24 cellular contexts compared by ENCODE assay signal in genomic region chr1:34275150-34275549, GRCh38.
A peak's percentile ranks its signal among the peaks of the same experiment; 100 is the strongest.
DNase-seq lines count a peak whose midpoint lies in the region; ATAC-seq, FAIRE-seq and TF ChIP-seq lines count a peak whose summit lies in the region.
"Had no signal": no experiment of that assay in that cellular context is flagged by ENCODE, and none has a peak within 500 bp of the region (broad histone marks: within the 10 kb centered on the region; RNA-seq: fewer than 3 reads in every experiment).

No MANE protein-coding gene starts in this region.

- H3K27ac ChIP-seq in HepG2 (ENCODE audit: extremely low read length, insufficient read depth, low read length) = no peak overlapping the region
- no peak overlapping the region for H3K27ac ChIP-seq in right lobe of liver
- H3K27ac ChIP-seq in keratinocyte (ENCODE audit: control insufficient read depth, insufficient read depth, low read length) = no peak overlapping the region
- H3K27ac ChIP-seq in upper lobe of left lung = no peak overlapping the region
- H3K27ac ChIP-seq: 22Rv1; A549; BLaER1 treated with 17β-estradiol and CSF1 and Interleukin-3, amounts not matched to agents 10 nM and 100 nM; C4-2B had no signal

- H3K36me3 ChIP-seq in HepG2 (replicated peaks in 1 of 2; ENCODE audit: control insufficient read depth in 1 of 2, insufficient read depth in 2 of 2, low read length in 2 of 2) = no peaks in the 10 kb centered on the region
- no peaks in the 10 kb centered on the region for H3K36me3 ChIP-seq in right lobe of liver
- no peaks in the 10 kb centered on the region for H3K36me3 ChIP-seq in keratinocyte (ENCODE audit: control insufficient read depth in 2 of 2, extremely low read depth in 1 of 2, insufficient read depth in 2 of 2, low read length in 2 of 2)
- no peaks in the 10 kb centered on the region for H3K36me3 ChIP-seq in upper lobe of left lung
- H3K36me3 ChIP-seq: BLaER1 treated with 17β-estradiol and CSF1 and Interleukin-3, amounts not matched to agents 10 nM and 100 nM had no signal

- H3K9me3 ChIP-seq in HepG2 (ENCODE audit: low read length) (peaks cover 4% of the 10 kb centered on the region; the same call in 1 of the 2 replicates), right lobe of liver (no peaks in the 10 kb centered on the region), keratinocyte (ENCODE audit: control insufficient read depth, low read depth, low read length) (no peaks in the 10 kb centered on the region), upper lobe of left lung (no peaks in the 10 kb centered on the region)
- H3K9me3 ChIP-seq: A549; BLaER1 treated with 17β-estradiol and CSF1 and Interleukin-3, amounts not matched to agents 10 nM and 100 nM had no signal

- no peaks in the 10 kb centered on the region for H3K9me1 ChIP-seq in keratinocyte (ENCODE audit: control insufficient read depth, extremely low read depth, insufficient read depth, low read length)

- in situ Hi-C loops in HepG2 (cut with HindIII; ENCODE audit: extremely low pct_ligation_motif_present, low pct_unique_long_range_greater_than_20kb) = no loop called here

- TF ChIP-seq RAD21 in HepG2 (CRISPR knock-in tag; IDR thresholded peaks at IDR 0.05) = no peak

- H2AFZ ChIP-seq in HepG2 (ENCODE audit: low read length) = no peak overlapping the region
- no peak overlapping the region for H2AFZ ChIP-seq in keratinocyte (ENCODE audit: control insufficient read depth, low read length)

- H4K20me1 ChIP-seq in HepG2 (ENCODE audit: insufficient read depth, low read length) (no peaks in the 10 kb centered on the region), keratinocyte (ENCODE audit: control insufficient read depth, extremely low read depth, insufficient read depth, low read length) (no peaks in the 10 kb centered on the region)
- H4K20me1 ChIP-seq: BLaER1 treated with 17β-estradiol and CSF1 and Interleukin-3, amounts not matched to agents 10 nM and 100 nM had no signal

- H3K4me1 ChIP-seq in HepG2 (ENCODE audit: insufficient read depth, low read length) (no peaks in the 10 kb centered on the region), right lobe of liver (no peaks in the 10 kb centered on the region), keratinocyte (ENCODE audit: control insufficient read depth, extremely low read depth, insufficient read depth, low read length) (peaks cover 4% of the 10 kb centered on the region), upper lobe of left lung (no peaks in the 10 kb centered on the region)
- H3K4me1 ChIP-seq: A549; BLaER1 treated with 17β-estradiol and CSF1 and Interleukin-3, amounts not matched to agents 10 nM and 100 nM had no signal

- CTCF ChIA-PET in HepG2 (lab: Yijun Ruan, JAX; ENCODE audit: low intra/inter-chr PET ratio, low total read pairs) = no interaction called here

- intact Hi-C loops in HepG2 (cut with micrococcal nuclease; ENCODE audit: unreplicated experiment) (no loop called here), right lobe of liver (cut with DNase I) (no loop called here)

- WGBS in HepG2 (ENCODE audit: low lambda C conversion rate) = 7% methylated on average over 3 of the region's 3 CpGs
- 38% methylated on average over 2 of the region's 3 CpGs for WGBS in right lobe of liver (ENCODE audit: insufficient coverage, low coverage, low lambda C conversion rate, missing lambda C conversion rate)
- 90 to 93% methylated on average over 3 of the region's 3 CpGs for WGBS in upper lobe of left lung, 2 donors

- TF ChIP-seq POLR2A in HepG2 (IDR thresholded peaks at IDR 0.05; ENCODE audit: insufficient read depth in 1 of 2, low read depth in 2 of 2, low read length in 2 of 2) (no peak), right lobe of liver (IDR thresholded peaks at IDR 0.05) (no peak), upper lobe of left lung (IDR thresholded peaks at IDR 0.05) (no peak)

- H3K4me2 ChIP-seq in HepG2 (ENCODE audit: low read depth, low read length) = no peak overlapping the region
- no peak overlapping the region for H3K4me2 ChIP-seq in keratinocyte (ENCODE audit: control insufficient read depth, extremely low read depth, insufficient read depth, low read depth, low read length)
- H3K4me2 ChIP-seq: A549; BLaER1 treated with 17β-estradiol and CSF1 and Interleukin-3, amounts not matched to agents 10 nM and 100 nM had no signal

- TF ChIP-seq CTCF in HepG2 (CRISPR knock-in tag; IDR thresholded peaks at IDR 0.05) (no peak), right lobe of liver (IDR thresholded peaks at IDR 0.05) (no peak), keratinocyte (optimal IDR thresholded peaks at IDR 0.05 in 1 of 3, IDR thresholded peaks at IDR 0.05 in 1 of 3, conservative IDR thresholded peaks at IDR 0.05 in 1 of 3; ENCODE audit: extremely low read depth in 1 of 3, insufficient read depth in 2 of 3, low read length in 3 of 3) (no peak), upper lobe of left lung (IDR thresholded peaks at IDR 0.05) (no peak)

- TF ChIP-seq EP300 in HepG2 (IDR thresholded peaks at IDR 0.05; ENCODE audit: low read depth in 2 of 2, low read length in 2 of 2) (no peak), HepG2 (CRISPR knock-in tag; IDR thresholded peaks at IDR 0.05; ENCODE audit: borderline replicate concordance) (no peak), upper lobe of left lung (IDR thresholded peaks at IDR 0.05) (no peak)

- POLR2A ChIA-PET in HepG2 (lab: Yijun Ruan, JAX) = no interaction called here

- dilution Hi-C loops in keratinocyte (cut with MboI; ENCODE audit: extremely low pct_ligation_motif_present, low sequenced_read_pairs) = no loop called here

- no peak for DNase-seq in HepG2 (ENCODE audit: low spot score)
- DNase-seq in right lobe of liver = no peak
- DNase-seq in HTR-8/SVneo (ENCODE audit: insufficient read length, low spot score) = no peak
- DNase-seq in keratinocyte (ENCODE audit: low read depth, low spot score) = no peak
- DNase-seq in hippocampal formation (lab: John Stamatoyannopoulos, UW) = no peak
- no peak for DNase-seq in upper lobe of left lung
- DNase-seq: AML-193; CD4-positive, alpha-beta T cell; CD8-positive, alpha-beta T cell; COR-L47; DMS 273 treated with DMSO at 0.1 percent for 48 hours; DMS153; DMS53; DMS79; DND-41; EL; GDM1 had no signal

- ATAC-seq in HepG2 (no peak), right lobe of liver (no peak), upper lobe of left lung (ENCODE audit: low FRiP score in 2 of 2) (no peak)
- ATAC-seq: A549; CD8-positive, alpha-beta T cell; GM12878 had no signal

- no peak overlapping the region for H3K9ac ChIP-seq in HepG2 (ENCODE audit: insufficient read depth, low read depth, low read length)
- no peak overlapping the region for H3K9ac ChIP-seq in keratinocyte (ENCODE audit: control insufficient read depth, extremely low read depth, insufficient read depth, low read length)
- H3K9ac ChIP-seq: BLaER1 treated with 17β-estradiol and CSF1 and Interleukin-3, amounts not matched to agents 10 nM and 100 nM had no signal

- H3K27me3 ChIP-seq in HepG2 (ENCODE audit: control insufficient read depth in 1 of 2, insufficient read depth in 2 of 2, low read length in 2 of 2) (no peaks in the 10 kb centered on the region), right lobe of liver (no peaks in the 10 kb centered on the region), keratinocyte (ENCODE audit: control insufficient read depth, extremely low read depth, insufficient read depth, low read length) (no peaks in the 10 kb centered on the region), upper lobe of left lung (no peaks in the 10 kb centered on the region)
- H3K27me3 ChIP-seq: BLaER1 treated with 17β-estradiol and CSF1 and Interleukin-3, amounts not matched to agents 10 nM and 100 nM had no signal

- FAIRE-seq in HepG2 (lab: Jason Lieb, UNC) (no peak), HTR-8/SVneo (lab: Jason Lieb, UNC) (peak; percentile 31), keratinocyte (lab: Jason Lieb, UNC) (peak; percentile 5)
- FAIRE-seq: A549, GM12878, GM12892, GM18507 had no signal

- H3K4me3 ChIP-seq in HepG2 (replicated peaks in 1 of 3; ENCODE audit: insufficient read depth in 1 of 3, low read depth in 2 of 3, low read length in 3 of 3) (no peak overlapping the region), right lobe of liver (no peak overlapping the region), keratinocyte (ENCODE audit: control insufficient read depth in 2 of 3, extremely low read depth in 1 of 3, insufficient read depth in 2 of 3, low read depth in 1 of 3, low read length in 3 of 3) (no peak overlapping the region), upper lobe of left lung (no peak overlapping the region)
- H3K4me3 ChIP-seq: A549; BLaER1 treated with 17β-estradiol and CSF1 and Interleukin-3, amounts not matched to agents 10 nM and 100 nM; GM12878 had no signal

- no TSS peak for BruUV-seq in HepG2 (replicated peaks; lab: Mats Ljungman, UMichigan)

- H3K79me2 ChIP-seq in HepG2 (ENCODE audit: insufficient read depth, low read length) (no peaks in the 10 kb centered on the region), keratinocyte (ENCODE audit: control insufficient read depth, insufficient read depth, low read length) (no peaks in the 10 kb centered on the region)

TF ChIP-seq in HepG2, 621 proteins besides CTCF, POLR2A, EP300 and RAD21:
- TF ChIP-seq ZKSCAN1 (IDR thresholded peaks at IDR 0.05; ENCODE audit: low read length) (peak; percentile 79), ZMAT5 (CRISPR knock-in tag; IDR thresholded peaks at IDR 0.05; ENCODE audit: borderline replicate concordance, low read depth) (no peak)
